Comparison of ENCODE assay signal across 9 cellular contexts in the genomic region with DNA sequence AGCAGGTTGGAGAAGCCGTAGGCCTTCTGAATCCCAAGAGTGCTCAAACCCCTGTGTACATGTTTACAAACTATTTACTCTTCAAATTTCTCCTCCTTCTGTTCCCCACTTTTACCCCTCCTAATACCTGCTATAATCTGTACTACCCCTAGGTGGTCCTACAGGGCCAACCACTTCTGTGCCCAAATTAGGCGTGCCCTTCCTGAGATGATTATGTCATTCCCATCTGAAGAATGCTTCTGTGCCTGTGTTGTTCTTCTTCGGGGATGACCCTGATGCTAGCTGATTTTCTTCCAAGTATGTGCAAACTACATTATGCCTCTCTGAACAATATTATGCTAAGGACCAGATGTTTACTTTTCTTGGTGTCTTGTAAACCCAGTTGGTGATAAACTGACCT. TPM values are rescaled to one million over a fixed set of nuclear protein-coding genes. Genes with fewer than 3 reads are reported as not detected.
DNase-seq lines count a peak whose midpoint lies in the region; ATAC-seq and TF ChIP-seq lines count a peak whose summit lies in the region.
"Had no signal": no experiment of that assay in that cellular context is flagged by ENCODE, and none has a peak within 500 bp of the region (broad histone marks: within the 10 kb centered on the region; RNA-seq: fewer than 3 reads in every experiment).

No MANE protein-coding gene starts in this region.

- H3K4me1 Mint-ChIP-seq in activated naive CD4-positive, alpha-beta T cell treated with anti-CD3 and anti-CD28 coated beads, Interleukin-2, amount 10 ng/mL, durations not matched to agents 7 days and 5 days = no peaks in the 10 kb centered on the region

- DNase-seq in DND-41 = peak; percentile 4
- DNase-seq in HEK293T (ENCODE audit: extremely low spot score) = peak; percentile 45
- DNase-seq in NCI-H345 (lab: John Stamatoyannopoulos, UW) = peak; percentile 21
- DNase-seq in epithelial cell of proximal tubule (ENCODE audit: low read depth) = no peak
- no peak for DNase-seq in posterior cingulate gyrus
- no peak for DNase-seq in activated naive CD4-positive, alpha-beta T cell treated with anti-CD3 and anti-CD28 coated beads, Interleukin-2, amount 10 ng/mL, durations not matched to agents 7 days and 5 days
- no peak for DNase-seq in 8988T
- no peak for DNase-seq in osteoblast (ENCODE audit: insufficient read length, low spot score, missing footprints)
- DNase-seq: activated effector memory CD4-positive, alpha-beta T cell treated with Interleukin-2 at 50 U/mL for 16 hours had no signal

- H3K4me1 ChIP-seq in DND-41 (ENCODE audit: insufficient read depth, low read length) = no peaks in the 10 kb centered on the region
- H3K4me1 ChIP-seq in osteoblast (ENCODE audit: insufficient read depth, low read length) = no peaks in the 10 kb centered on the region

- H3K27ac ChIP-seq in DND-41 (ENCODE audit: low read length) (no peak overlapping the region), osteoblast (ENCODE audit: low read depth, low read length) (no peak overlapping the region)

- no peak overlapping the region for H2AFZ ChIP-seq in DND-41 (ENCODE audit: low read depth, low read length)
- no peak overlapping the region for H2AFZ ChIP-seq in osteoblast (ENCODE audit: low read length)

- intact Hi-C loops in posterior cingulate gyrus (cut with DNase I) = no loop called here

- no peaks in the 10 kb centered on the region for H3K9me3 ChIP-seq in DND-41 (ENCODE audit: insufficient read depth, low read length, severe bottlenecking)
- no peaks in the 10 kb centered on the region for H3K9me3 ChIP-seq in osteoblast (ENCODE audit: low read depth, low read length)

- H3K4me3 Mint-ChIP-seq in activated naive CD4-positive, alpha-beta T cell treated with anti-CD3 and anti-CD28 coated beads, Interleukin-2, amount 10 ng/mL, durations not matched to agents 7 days and 5 days = no peak overlapping the region

- H3K27me3 ChIP-seq in DND-41 (ENCODE audit: insufficient read depth, low read length, poor library complexity) = no peaks in the 10 kb centered on the region
- no peaks in the 10 kb centered on the region for H3K27me3 ChIP-seq in osteoblast (ENCODE audit: insufficient read depth, low read length)

- H3K9ac ChIP-seq in DND-41 (ENCODE audit: low read depth, low read length) = no peak overlapping the region

- no peaks in the 10 kb centered on the region for H3K36me3 Mint-ChIP-seq in activated naive CD4-positive, alpha-beta T cell treated with anti-CD3 and anti-CD28 coated beads, Interleukin-2, amount 10 ng/mL, durations not matched to agents 7 days and 5 days

- H4K20me1 ChIP-seq in DND-41 (ENCODE audit: insufficient read depth, low read length) (no peaks in the 10 kb centered on the region), osteoblast (ENCODE audit: insufficient read depth, low read length) (no peaks in the 10 kb centered on the region)

- peak; percentile 38 for TF ChIP-seq CTCF in DND-41 (IDR thresholded peaks at IDR 0.05; ENCODE audit: borderline replicate concordance, extremely low read depth, low read length, poor library complexity, severe bottlenecking)
- peak; percentile 18 for TF ChIP-seq CTCF in epithelial cell of proximal tubule (conservative IDR thresholded peaks at IDR 0.05; ENCODE audit: low read depth, low read length)
- TF ChIP-seq CTCF in osteoblast (IDR thresholded peaks at IDR 0.05; ENCODE audit: extremely low read depth, low read depth, low read length) = no peak

- H3K79me2 ChIP-seq in DND-41 (ENCODE audit: insufficient read depth, low read length) (no peaks in the 10 kb centered on the region), osteoblast (ENCODE audit: insufficient read depth, low read length) (no peaks in the 10 kb centered on the region)

- CTCF ChIA-PET in HEK293T (lab: Yijun Ruan, JAX) = no interaction called here
- CTCF ChIA-PET in activated naive CD4-positive, alpha-beta T cell treated with anti-CD3 and anti-CD28 coated beads, Interleukin-2, amount 10 ng/mL, durations not matched to agents 7 days and 5 days (lab: Charles Lee) = no interaction called here

- no peak for ATAC-seq in DND-41 (ENCODE audit: insufficient read depth, low read depth)

- no peak overlapping the region for H3K4me3 ChIP-seq in DND-41 (ENCODE audit: low read depth in 1 of 2, low read length in 2 of 2)
- no peak overlapping the region for H3K4me3 ChIP-seq in epithelial cell of proximal tubule (ENCODE audit: low read depth, low read length)
- H3K4me3 ChIP-seq in osteoblast (ENCODE audit: insufficient read depth, low read length) = no peak overlapping the region

- H3K4me2 ChIP-seq in DND-41 (ENCODE audit: insufficient read depth, low read length) (no peak overlapping the region), osteoblast (ENCODE audit: insufficient read depth, low read length) (no peak overlapping the region)

- H3K27ac Mint-ChIP-seq in activated naive CD4-positive, alpha-beta T cell treated with anti-CD3 and anti-CD28 coated beads, Interleukin-2, amount 10 ng/mL, durations not matched to agents 7 days and 5 days = no peak overlapping the region

- H3K27me3 Mint-ChIP-seq in activated naive CD4-positive, alpha-beta T cell treated with anti-CD3 and anti-CD28 coated beads, Interleukin-2, amount 10 ng/mL, durations not matched to agents 7 days and 5 days = peaks cover 3% of the 10 kb centered on the region

- no peaks in the 10 kb centered on the region for H3K9me3 Mint-ChIP-seq in activated naive CD4-positive, alpha-beta T cell treated with anti-CD3 and anti-CD28 coated beads, Interleukin-2, amount 10 ng/mL, durations not matched to agents 7 days and 5 days

- H3K36me3 ChIP-seq in DND-41 (ENCODE audit: insufficient read depth, low read length) (no peaks in the 10 kb centered on the region), osteoblast (ENCODE audit: insufficient read depth, low read length) (no peaks in the 10 kb centered on the region)

- POLR2A ChIA-PET in HEK293T (lab: Yijun Ruan, JAX) = no interaction called here

TF ChIP-seq in HEK293T, 16 proteins besides CTCF, POLR2A, EP300 and RAD21:
- TF ChIP-seq FOXA1 (IDR thresholded peaks at IDR 0.05) (no peak), ARNT (IDR thresholded peaks at IDR 0.05) (no peak), HDGF (IDR thresholded peaks at IDR 0.05; ENCODE audit: borderline replicate concordance) (no peak), SUZ12 (IDR thresholded peaks at IDR 0.05) (no peak), LEF1 (IDR thresholded peaks at IDR 0.05; ENCODE audit: borderline replicate concordance) (no peak), TARDBP (IDR thresholded peaks at IDR 0.05) (no peak), CTBP1 (IDR thresholded peaks at IDR 0.05; ENCODE audit: borderline replicate concordance) (no peak), BHLHE40 (IDR thresholded peaks at IDR 0.05; ENCODE audit: borderline replicate concordance) (no peak), FOXK2 (IDR thresholded peaks at IDR 0.05) (no peak), FOXM1 (IDR thresholded peaks at IDR 0.05; ENCODE audit: borderline replicate concordance) (no peak), ZNF384 (IDR thresholded peaks at IDR 0.05) (no peak), NFRKB (IDR thresholded peaks at IDR 0.05) (no peak), ELF4 (IDR thresholded peaks at IDR 0.05) (no peak), SP1 (IDR thresholded peaks at IDR 0.05) (no peak), L3MBTL2 (conservative IDR thresholded peaks at IDR 0.05) (no peak)
- TF ChIP-seq, protein P1, sequence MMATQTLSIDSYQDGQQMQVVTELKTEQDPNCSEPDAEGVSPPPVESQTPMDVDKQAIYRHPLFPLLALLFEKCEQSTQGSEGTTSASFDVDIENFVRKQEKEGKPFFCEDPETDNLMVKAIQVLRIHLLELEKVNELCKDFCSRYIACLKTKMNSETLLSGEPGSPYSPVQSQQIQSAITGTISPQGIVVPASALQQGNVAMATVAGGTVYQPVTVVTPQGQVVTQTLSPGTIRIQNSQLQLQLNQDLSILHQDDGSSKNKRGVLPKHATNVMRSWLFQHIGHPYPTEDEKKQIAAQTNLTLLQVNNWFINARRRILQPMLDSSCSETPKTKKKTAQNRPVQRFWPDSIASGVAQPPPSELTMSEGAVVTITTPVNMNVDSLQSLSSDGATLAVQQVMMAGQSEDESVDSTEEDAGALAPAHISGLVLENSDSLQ (IDR thresholded peaks at IDR 0.05) = no peak

RNA-seq across cellular contexts. Expression of gene RBP2, which starts 20.5 kb away (rescaled TPM):
- total RNA-seq in epithelial cell of proximal tubule = not detected in 2 replicates
- not detected in 2 replicates for total RNA-seq in osteoblast

Comparison
In these comparisons a context has a peak if more than half of its experiments do, and no peak if none do; other contexts are left out.
1. DNase-seq: peak in DND-41 (single experiment), HEK293T (single experiment) and NCI-H345 (single experiment); none in epithelial cell of proximal tubule (single experiment), posterior cingulate gyrus (0 of 10), activated naive CD4-positive, alpha-beta T cell treated with anti-CD3 and anti-CD28 coated beads, Interleukin-2, amount 10 ng/mL, durations not matched to agents 7 days and 5 days (single experiment), 8988T (single experiment) and osteoblast (single experiment).